In the genomic region with DNA sequence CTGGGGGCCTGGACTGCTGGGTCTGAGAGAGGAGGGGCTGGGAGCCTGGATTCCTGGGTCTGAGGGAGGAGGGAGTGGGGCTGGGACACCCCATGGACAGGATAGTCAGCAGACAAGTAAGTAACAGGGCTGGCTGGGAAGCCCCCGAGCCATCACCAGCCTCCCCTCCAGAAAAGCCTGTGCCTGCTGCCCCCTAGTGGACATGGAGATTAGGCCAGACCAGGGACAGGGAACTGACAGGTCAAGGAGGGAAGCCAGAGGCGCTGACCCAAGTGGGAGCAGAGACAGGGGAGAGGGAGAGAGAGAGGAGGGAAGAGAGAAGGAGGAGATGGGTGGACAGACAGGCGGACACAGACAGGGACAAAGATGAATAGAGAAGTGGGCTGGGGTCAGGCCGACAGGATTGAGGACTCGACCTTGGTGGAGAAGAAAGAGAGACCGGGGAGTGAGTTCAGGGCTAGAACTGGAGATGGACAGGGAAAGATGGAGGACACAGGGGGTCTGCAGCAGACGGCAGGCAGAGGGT, we compare ENCODE assay signal across 8 cellular contexts. TPM values are rescaled to one million over a fixed set of nuclear protein-coding genes. Genes with fewer than 3 reads are reported as not detected.
DNase-seq lines count a peak whose midpoint lies in the region; ATAC-seq, FAIRE-seq and TF ChIP-seq lines count a peak whose summit lies in the region.

No MANE protein-coding gene starts in this region.

- H3K4me1 Mint-ChIP-seq in T-helper 1 cell treated with Interleukin-12 subunit alpha and Interleukin-12 subunit beta and Interleukin-4 antibody, amounts not matched to agents 30 μg/mL and 1 μg/mL, for 36 hours (ENCODE audit: low read depth) = peaks cover 33% of the 10 kb centered on the region
- peaks cover 48% of the 10 kb centered on the region for H3K4me1 Mint-ChIP-seq in activated naive CD8-positive, alpha-beta T cell treated with anti-CD3 and anti-CD28 coated beads, Interleukin-2, amount 50 U/mL, for 24 hours

- H3K9me3 ChIP-seq in Loucy (ENCODE audit: insufficient read depth, low read depth, low read length) (no peaks in the 10 kb centered on the region), right atrium auricular region (no peaks in the 10 kb centered on the region), small intestine (ENCODE audit: control insufficient read depth, low read depth) (no peaks in the 10 kb centered on the region)

- H2AFZ ChIP-seq in Loucy (ENCODE audit: low read length) = no peak overlapping the region

- DNase-seq in GM10248 (ENCODE audit: extremely low spot score) = peak; percentile 89
- peak; percentile 87 for DNase-seq in activated naive CD8-positive, alpha-beta T cell treated with anti-CD3 and anti-CD28 coated beads, Interleukin-2, amount 50 U/mL, for 24 hours
- DNase-seq in right atrium auricular region (ENCODE audit: low spot score) = no peak
- DNase-seq in small intestine = peak; percentile 69

- H3K4me3 ChIP-seq in Loucy (ENCODE audit: low read length, poor library complexity, severe bottlenecking) = no peak overlapping the region
- no peak overlapping the region for H3K4me3 ChIP-seq in right atrium auricular region
- H3K4me3 ChIP-seq in small intestine (ENCODE audit: low read depth in 1 of 2, low read length in 2 of 2) = no peak overlapping the region

- peak overlapping the region; percentile 43 for H3K9ac ChIP-seq in Loucy (ENCODE audit: low read depth, low read length, poor library complexity, severe bottlenecking)

- H3K27ac ChIP-seq in right atrium auricular region (no peak overlapping the region), small intestine (ENCODE audit: low read depth in 1 of 2, low read length in 1 of 2) (no peak overlapping the region)

- 18 to 24% (median 20%) methylated on average over 7 of the region's 7 CpGs for WGBS in small intestine, 3 donors

- H3K9me3 Mint-ChIP-seq in T-helper 1 cell treated with Interleukin-12 subunit alpha and Interleukin-12 subunit beta and Interleukin-4 antibody, amounts not matched to agents 30 μg/mL and 1 μg/mL, for 36 hours = no peaks in the 10 kb centered on the region
- no peaks in the 10 kb centered on the region for H3K9me3 Mint-ChIP-seq in activated naive CD8-positive, alpha-beta T cell treated with anti-CD3 and anti-CD28 coated beads, Interleukin-2, amount 50 U/mL, for 24 hours

- no peaks in the 10 kb centered on the region for H3K36me3 ChIP-seq in Loucy (ENCODE audit: insufficient read depth, low read length)
- no peaks in the 10 kb centered on the region for H3K36me3 ChIP-seq in right atrium auricular region
- no peaks in the 10 kb centered on the region for H3K36me3 ChIP-seq in small intestine (ENCODE audit: control insufficient read depth in 2 of 2, insufficient read depth in 2 of 2, low read length in 2 of 2)

- no peak for FAIRE-seq in small intestine (lab: Jason Lieb, UNC)

- H3K27me3 Mint-ChIP-seq in T-helper 1 cell treated with Interleukin-12 subunit alpha and Interleukin-12 subunit beta and Interleukin-4 antibody, amounts not matched to agents 30 μg/mL and 1 μg/mL, for 36 hours (ENCODE audit: low read depth) = peaks cover 34% of the 10 kb centered on the region
- H3K27me3 Mint-ChIP-seq in activated naive CD8-positive, alpha-beta T cell treated with anti-CD3 and anti-CD28 coated beads, Interleukin-2, amount 50 U/mL, for 24 hours = peaks cover 19% of the 10 kb centered on the region

- H3K27ac Mint-ChIP-seq in T-helper 1 cell treated with Interleukin-12 subunit alpha and Interleukin-12 subunit beta and Interleukin-4 antibody, amounts not matched to agents 30 μg/mL and 1 μg/mL, for 36 hours = peak overlapping the region; percentile 73
- H3K27ac Mint-ChIP-seq in activated naive CD8-positive, alpha-beta T cell treated with anti-CD3 and anti-CD28 coated beads, Interleukin-2, amount 50 U/mL, for 24 hours = peak overlapping the region; percentile 47

- H3K4me1 ChIP-seq in Loucy (ENCODE audit: insufficient read depth, low read length, poor library complexity, severe bottlenecking) = peaks cover 17% of the 10 kb centered on the region
- peaks cover 0 to 6% of the 10 kb centered on the region in 2 donors for H3K4me1 ChIP-seq in right atrium auricular region
- no peaks in the 10 kb centered on the region for H3K4me1 ChIP-seq in small intestine (ENCODE audit: control insufficient read depth in 2 of 2, insufficient read depth in 1 of 2, low read depth in 1 of 2, low read length in 1 of 2)

- no peaks in the 10 kb centered on the region for H4K20me1 ChIP-seq in Loucy (ENCODE audit: insufficient read depth, low read length, poor library complexity, severe bottlenecking)

- no peaks in the 10 kb centered on the region for H3K79me2 ChIP-seq in Loucy (ENCODE audit: insufficient read depth, low read length)

- POLR2A ChIA-PET in GM10248 (lab: Yijun Ruan, JAX) = interaction anchor here (1.5 kb wide), 1 partner anchor 70 kb away, joined by 4 read pairs; no protein-coding TSS in a partner anchor

- ATAC-seq in activated naive CD8-positive, alpha-beta T cell treated with anti-CD3 and anti-CD28 coated beads, Interleukin-2, amount 50 U/mL, for 24 hours = peak; percentile 69
- no peak for ATAC-seq in HG03025 (IDR thresholded peaks at IDR 0.05; ENCODE audit: low FRiP score, unreplicated experiment)
- no peak for ATAC-seq in GM19455 (IDR thresholded peaks at IDR 0.05; ENCODE audit: unreplicated experiment)

- no peak overlapping the region for H3K4me2 ChIP-seq in Loucy (ENCODE audit: low read depth, low read length, poor library complexity, severe bottlenecking)

- H3K27me3 ChIP-seq in Loucy (ENCODE audit: insufficient read depth, low read length, poor library complexity, severe bottlenecking) = no peaks in the 10 kb centered on the region
- H3K27me3 ChIP-seq in right atrium auricular region = peaks cover 6 to 28% of the 10 kb centered on the region in 2 donors
- H3K27me3 ChIP-seq in small intestine (ENCODE audit: control insufficient read depth in 2 of 2, insufficient read depth in 2 of 2, low read length in 2 of 2) = peaks cover 0 to 16% of the 10 kb centered on the region in 2 donors

- H3K9me2 ChIP-seq in Loucy (replicated peaks; ENCODE audit: low read depth, low read length) = no peaks in the 10 kb centered on the region

- 0 out of 2 replicates have a peak, but pooled peaks cover 3% of the 10 kb centered on the region for H3F3A ChIP-seq in Loucy (ENCODE audit: low read depth)

- H3K36me3 Mint-ChIP-seq in T-helper 1 cell treated with Interleukin-12 subunit alpha and Interleukin-12 subunit beta and Interleukin-4 antibody, amounts not matched to agents 30 μg/mL and 1 μg/mL, for 36 hours (ENCODE audit: low read depth) = no peaks in the 10 kb centered on the region
- no peaks in the 10 kb centered on the region for H3K36me3 Mint-ChIP-seq in activated naive CD8-positive, alpha-beta T cell treated with anti-CD3 and anti-CD28 coated beads, Interleukin-2, amount 50 U/mL, for 24 hours (ENCODE audit: low read depth)

- H3K4me3 Mint-ChIP-seq in T-helper 1 cell treated with Interleukin-12 subunit alpha and Interleukin-12 subunit beta and Interleukin-4 antibody, amounts not matched to agents 30 μg/mL and 1 μg/mL, for 36 hours = peak overlapping the region; percentile 52
- peak overlapping the region; percentile 27 for H3K4me3 Mint-ChIP-seq in activated naive CD8-positive, alpha-beta T cell treated with anti-CD3 and anti-CD28 coated beads, Interleukin-2, amount 50 U/mL, for 24 hours

- CTCF ChIA-PET in GM10248 (lab: Yijun Ruan, JAX) = interaction anchor here (1.0 to 6.2 kb wide), 7 partner anchors 8 to 108 kb away, joined by 3 to 35 read pairs (median 3); no protein-coding TSS in a partner anchor

- peak; percentile 87 for TF ChIP-seq CTCF in GM10248 (IDR thresholded peaks at IDR 0.05; ENCODE audit: control extremely low read depth, extremely low read depth, low read depth, missing control alignments)
- peak; percentile 93 for TF ChIP-seq CTCF in Loucy (conservative IDR thresholded peaks at IDR 0.05; ENCODE audit: low read length)
- peak; percentile 67 to 77 for TF ChIP-seq CTCF in right atrium auricular region (IDR thresholded peaks at IDR 0.05)

RNA-seq across cellular contexts. Expression of gene ERFL, which starts 6.7 kb away (rescaled TPM):
- not detected for total RNA-seq in right atrium auricular region
- under 1 TPM in 1 of 3 donors, not detected in 2; 0.21 TPM for polyA plus RNA-seq in small intestine

RNA-seq across cellular contexts. Expression of gene RABAC1, which starts 24.2 kb away (rescaled TPM):
- 100 to 1,000 TPM; 123 to 167 TPM for total RNA-seq in right atrium auricular region
- polyA plus RNA-seq in small intestine = 100 to 1,000 TPM; 183 to 227 (median 206) TPM

RNA-seq across cellular contexts. Expression of gene ARHGEF1, which starts 51.9 kb away (rescaled TPM):
- 10 to 100 TPM; 27.3 to 45.8 TPM for total RNA-seq in right atrium auricular region
- polyA plus RNA-seq in small intestine = 100 to 1,000 TPM in 2 of 3 donors, 10 to 100 TPM in 1; 55.3 to 120 (median 118) TPM

RNA-seq across cellular contexts. Expression of gene CD79A, which starts 57.8 kb away (rescaled TPM):
- 1 to 10 TPM in 1 of 2 donors, not detected in 1; 1.1 TPM for total RNA-seq in right atrium auricular region
- 10 to 100 TPM in 1 of 3 donors, 1 to 10 TPM in 1, under 1 TPM in 1; 0.45 to 10.5 (median 8.9) TPM for polyA plus RNA-seq in small intestine

RNA-seq across cellular contexts. Expression of gene ATP1A3, which starts 59.1 kb away (rescaled TPM):
- total RNA-seq in right atrium auricular region = 100 to 1,000 TPM in 1 of 2 donors, 10 to 100 TPM in 1; 81.4 to 223 TPM
- 1 to 10 TPM in 1 of 3 donors, under 1 TPM in 1, not detected in 1; 0.81 to 4.3 TPM for polyA plus RNA-seq in small intestine
